1 cellular context compared by ENCODE assay signal in genomic region chr5:175286981-175287380, GRCh38.
TF ChIP-seq lines count a peak whose summit lies in the region.

No MANE protein-coding gene starts in this region.

TF ChIP-seq in HCT116, 20 proteins besides CTCF, POLR2A, EP300 and RAD21 (continued from another document):
- TF ChIP-seq ATF3 (IDR thresholded peaks at IDR 0.05) (no peak), REST (IDR thresholded peaks at IDR 0.05; ENCODE audit: low read depth) (no peak)
